In genomic region chr2:219001577-219002394, GRCh38 we compare ENCODE assay signal across 1 cellular context.
TF ChIP-seq lines count a peak whose summit lies in the region.

No MANE protein-coding gene starts in this region.

TF ChIP-seq in HepG2, 621 proteins besides CTCF, POLR2A, EP300 and RAD21 (continued from another document):
- TF ChIP-seq UBTF (CRISPR knock-in tag; IDR thresholded peaks at IDR 0.05) (peak; percentile 87), ATF7 (IDR thresholded peaks at IDR 0.05) (no peak), ATF7 (CRISPR knock-in tag; IDR thresholded peaks at IDR 0.05) (no peak; the same call in 1 of the 2 replicates), AKNA (CRISPR knock-in tag; IDR thresholded peaks at IDR 0.05; ENCODE audit: borderline replicate concordance) (no peak), HNF4G (IDR thresholded peaks at IDR 0.05; ENCODE audit: borderline replicate concordance, low read depth, low read length) (no peak), HNF4G (CRISPR knock-in tag; IDR thresholded peaks at IDR 0.05; ENCODE audit: borderline replicate concordance, low read depth) (no peak), MIER2 (CRISPR knock-in tag; IDR thresholded peaks at IDR 0.05) (0 out of 2 replicates have a peak, but pooled peaks have one; percentile 38), ZBTB10 (CRISPR knock-in tag; IDR thresholded peaks at IDR 0.05; ENCODE audit: borderline replicate concordance) (0 out of 2 replicates have a peak, but pooled peaks have one; percentile 13), HOXA5 (CRISPR knock-in tag; IDR thresholded peaks at IDR 0.05) (peak; percentile 66; the same call in 1 of the 2 replicates), EEA1 (CRISPR knock-in tag; IDR thresholded peaks at IDR 0.05; ENCODE audit: borderline replicate concordance) (0 out of 2 replicates have a peak, but pooled peaks have one; percentile 53), FOXA1 (IDR thresholded peaks at IDR 0.05) (no peak), FOXA1 (CRISPR knock-in tag; IDR thresholded peaks at IDR 0.05) (peak; percentile 94), ZNF382 (CRISPR knock-in tag; IDR thresholded peaks at IDR 0.05; ENCODE audit: borderline replicate concordance) (no peak), ZNF547 (CRISPR knock-in tag; IDR thresholded peaks at IDR 0.05) (peak; percentile 78; the same call in 1 of the 2 replicates), ZNF678 (CRISPR knock-in tag; IDR thresholded peaks at IDR 0.05) (no peak), ZBTB39 (CRISPR knock-in tag; IDR thresholded peaks at IDR 0.05) (peak; percentile 65; the same call in 1 of the 2 replicates), ZNF749 (CRISPR knock-in tag; IDR thresholded peaks at IDR 0.05; ENCODE audit: borderline replicate concordance) (0 out of 2 replicates have a peak, but pooled peaks have one; percentile 51), MED8 (CRISPR knock-in tag; IDR thresholded peaks at IDR 0.05; ENCODE audit: insufficient replicate concordance) (peak; percentile 66), SP2 (CRISPR knock-in tag; IDR thresholded peaks at IDR 0.05) (no peak), ISX (CRISPR knock-in tag; conservative IDR thresholded peaks at IDR 0.05) (no peak), HIVEP1 (CRISPR knock-in tag; IDR thresholded peaks at IDR 0.05) (peak; percentile 89), PRDM4 (CRISPR knock-in tag; IDR thresholded peaks at IDR 0.05; ENCODE audit: borderline replicate concordance) (no peak), NCOA2 (CRISPR knock-in tag; IDR thresholded peaks at IDR 0.05) (no peak; the same call in 1 of the 2 replicates), ZNF101 (CRISPR knock-in tag; IDR thresholded peaks at IDR 0.05; ENCODE audit: borderline replicate concordance, low read depth) (no peak), DNMT1 (CRISPR knock-in tag; IDR thresholded peaks at IDR 0.05) (0 out of 2 replicates have a peak, but pooled peaks have one; percentile 19)
- TF ChIP-seq, protein P1, sequence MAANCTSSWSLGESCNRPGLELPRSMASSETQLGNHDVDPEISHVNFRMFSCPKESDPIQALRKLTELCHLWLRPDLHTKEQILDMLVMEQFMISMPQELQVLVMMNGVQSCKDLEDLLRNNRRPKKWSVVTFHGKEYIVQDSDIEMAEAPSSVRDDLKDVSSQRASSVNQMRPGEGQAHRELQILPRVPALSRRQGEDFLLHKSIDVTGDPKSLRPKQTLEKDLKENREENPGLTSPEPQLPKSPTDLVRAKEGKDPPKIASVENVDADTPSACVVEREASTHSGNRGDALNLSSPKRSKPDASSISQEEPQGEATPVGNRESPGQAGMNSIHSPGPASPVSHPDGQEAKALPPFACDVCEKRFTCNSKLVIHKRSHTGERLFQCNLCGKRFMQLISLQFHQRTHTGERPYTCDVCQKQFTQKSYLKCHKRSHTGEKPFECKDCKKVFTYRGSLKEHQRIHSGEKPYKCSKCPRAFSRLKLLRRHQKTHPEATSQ (CRISPR knock-in tag; IDR thresholded peaks at IDR 0.05; ENCODE audit: borderline replicate concordance): no peak
- TF ChIP-seq, protein P2, sequence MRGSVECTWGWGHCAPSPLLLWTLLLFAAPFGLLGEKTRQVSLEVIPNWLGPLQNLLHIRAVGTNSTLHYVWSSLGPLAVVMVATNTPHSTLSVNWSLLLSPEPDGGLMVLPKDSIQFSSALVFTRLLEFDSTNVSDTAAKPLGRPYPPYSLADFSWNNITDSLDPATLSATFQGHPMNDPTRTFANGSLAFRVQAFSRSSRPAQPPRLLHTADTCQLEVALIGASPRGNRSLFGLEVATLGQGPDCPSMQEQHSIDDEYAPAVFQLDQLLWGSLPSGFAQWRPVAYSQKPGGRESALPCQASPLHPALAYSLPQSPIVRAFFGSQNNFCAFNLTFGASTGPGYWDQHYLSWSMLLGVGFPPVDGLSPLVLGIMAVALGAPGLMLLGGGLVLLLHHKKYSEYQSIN (CRISPR knock-in tag; IDR thresholded peaks at IDR 0.05; ENCODE audit: borderline replicate concordance): no peak
- TF ChIP-seq, protein P3, sequence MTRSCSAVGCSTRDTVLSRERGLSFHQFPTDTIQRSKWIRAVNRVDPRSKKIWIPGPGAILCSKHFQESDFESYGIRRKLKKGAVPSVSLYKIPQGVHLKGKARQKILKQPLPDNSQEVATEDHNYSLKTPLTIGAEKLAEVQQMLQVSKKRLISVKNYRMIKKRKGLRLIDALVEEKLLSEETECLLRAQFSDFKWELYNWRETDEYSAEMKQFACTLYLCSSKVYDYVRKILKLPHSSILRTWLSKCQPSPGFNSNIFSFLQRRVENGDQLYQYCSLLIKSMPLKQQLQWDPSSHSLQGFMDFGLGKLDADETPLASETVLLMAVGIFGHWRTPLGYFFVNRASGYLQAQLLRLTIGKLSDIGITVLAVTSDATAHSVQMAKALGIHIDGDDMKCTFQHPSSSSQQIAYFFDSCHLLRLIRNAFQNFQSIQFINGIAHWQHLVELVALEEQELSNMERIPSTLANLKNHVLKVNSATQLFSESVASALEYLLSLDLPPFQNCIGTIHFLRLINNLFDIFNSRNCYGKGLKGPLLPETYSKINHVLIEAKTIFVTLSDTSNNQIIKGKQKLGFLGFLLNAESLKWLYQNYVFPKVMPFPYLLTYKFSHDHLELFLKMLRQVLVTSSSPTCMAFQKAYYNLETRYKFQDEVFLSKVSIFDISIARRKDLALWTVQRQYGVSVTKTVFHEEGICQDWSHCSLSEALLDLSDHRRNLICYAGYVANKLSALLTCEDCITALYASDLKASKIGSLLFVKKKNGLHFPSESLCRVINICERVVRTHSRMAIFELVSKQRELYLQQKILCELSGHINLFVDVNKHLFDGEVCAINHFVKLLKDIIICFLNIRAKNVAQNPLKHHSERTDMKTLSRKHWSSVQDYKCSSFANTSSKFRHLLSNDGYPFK (CRISPR knock-in tag; IDR thresholded peaks at IDR 0.05; ENCODE audit: borderline replicate concordance): peak; percentile 11; the same call in 1 of the 2 replicates
